ENCODE assay signal across 23 cellular contexts in genomic region chr18:8262221-8262620, GRCh38.
"Had no signal": no experiment of that assay in that cellular context is flagged by ENCODE, and none has a peak within 500 bp of the region (broad histone marks: within the 10 kb centered on the region; RNA-seq: fewer than 3 reads in every experiment).

No MANE protein-coding gene starts in this region.

- H3K4me1 Mint-ChIP-seq: activated T-helper 17 cell treated with anti-CD3 and anti-CD28 coated beads, Interleukin-2, amount 50 U/mL, for 72 hours; immature natural killer cell; naive thymus-derived CD8-positive, alpha-beta T cell had no signal

- H3K27ac ChIP-seq: adrenal gland, breast epithelium, coronary artery, epithelial cell of prostate, lower lobe of right lung, right lobe of liver, skin epidermis, tibial artery, WERI-Rb-1 had no signal

- H3K9me3 ChIP-seq: adrenal gland, breast epithelium, lower lobe of right lung, right lobe of liver, tibial artery had no signal

- H3K4me3 ChIP-seq: adrenal gland, breast epithelium, coronary artery, lower lobe of right lung, right lobe of liver, skin epidermis, tibial artery had no signal

- DNase-seq: activated CD4-positive, alpha-beta T cell treated with anti-CD3 and anti-CD28 coated beads for 1 hour; activated CD4-positive, alpha-beta T cell treated with anti-CD3 and anti-CD28 coated beads, Interleukin-2, amount 50 U/mL, for 1 hour; activated CD8-positive, alpha-beta T cell treated with anti-CD3 and anti-CD28 coated beads, Interleukin-2, amount 10 ng/mL, durations not matched to agents 7 days and 5 days; activated naive CD4-positive, alpha-beta T cell; activated T-cell treated with anti-CD3 and anti-CD28 coated beads, Interleukin-2, amount 50 U/mL, for 1 hour; adrenal gland; cerebellar nuclear complex; immature natural killer cell; lower lobe of right lung; naive thymus-derived CD8-positive, alpha-beta T cell; right lobe of liver; stimulated activated CD4-positive, alpha-beta T cell treated with anti-CD3 and anti-CD28 coated beads, Interleukin-1b, Interleukin-23, amount 100 ng/mL, for 48 hours; T-helper 1 cell; tibial artery; WERI-Rb-1 had no signal

- H3K36me3 ChIP-seq: adrenal gland, breast epithelium, right lobe of liver, WERI-Rb-1 had no signal

- H3K4me1 ChIP-seq: breast epithelium, lower lobe of right lung, tibial artery had no signal

- H3K36me3 Mint-ChIP-seq: activated naive CD8-positive, alpha-beta T cell; naive thymus-derived CD8-positive, alpha-beta T cell had no signal

- ATAC-seq: activated CD8-positive, alpha-beta T cell treated with anti-CD3 and anti-CD28 coated beads, Interleukin-2, amount 10 ng/mL, durations not matched to agents 7 days and 5 days; activated T-helper 17 cell treated with anti-CD3 and anti-CD28 coated beads, Interleukin-2, amount 50 U/mL, for 72 hours; left lobe of liver; lower lobe of right lung; naive thymus-derived CD8-positive, alpha-beta T cell; right lobe of liver had no signal

- H3K9me3 Mint-ChIP-seq: activated T-helper 17 cell treated with anti-CD3 and anti-CD28 coated beads, Interleukin-2, amount 50 U/mL, for 72 hours; stimulated activated naive CD8-positive, alpha-beta T cell treated with anti-CD3 and anti-CD28 coated beads, Interleukin-15, Interleukin-2, amounts not matched to agents 100 ng/mL and 50 ng/mL, for 24 hours had no signal

- H3K27me3 ChIP-seq: adrenal gland, breast epithelium, right lobe of liver, tibial artery had no signal

- H3K4me3 Mint-ChIP-seq: activated CD8-positive, alpha-beta T cell treated with anti-CD3 and anti-CD28 coated beads, Interleukin-2, amount 10 ng/mL, durations not matched to agents 7 days and 5 days; activated naive CD8-positive, alpha-beta T cell; activated T-helper 17 cell treated with anti-CD3 and anti-CD28 coated beads, Interleukin-2, amount 50 U/mL, for 72 hours; immature natural killer cell; naive thymus-derived CD8-positive, alpha-beta T cell; stimulated activated naive CD8-positive, alpha-beta T cell treated with anti-CD3 and anti-CD28 coated beads, Interleukin-15, Interleukin-2, amounts not matched to agents 100 ng/mL and 50 ng/mL, for 24 hours had no signal

- H3K27ac Mint-ChIP-seq: activated CD8-positive, alpha-beta T cell treated with anti-CD3 and anti-CD28 coated beads, Interleukin-2, amount 10 ng/mL, durations not matched to agents 7 days and 5 days; activated naive CD8-positive, alpha-beta T cell; activated T-helper 17 cell treated with anti-CD3 and anti-CD28 coated beads, Interleukin-2, amount 50 U/mL, for 72 hours; immature natural killer cell; naive thymus-derived CD8-positive, alpha-beta T cell; stimulated activated naive CD8-positive, alpha-beta T cell treated with anti-CD3 and anti-CD28 coated beads, Interleukin-15, Interleukin-2, amounts not matched to agents 100 ng/mL and 50 ng/mL, for 24 hours had no signal

- H3K27me3 Mint-ChIP-seq: activated T-helper 17 cell treated with anti-CD3 and anti-CD28 coated beads, Interleukin-2, amount 50 U/mL, for 72 hours; stimulated activated naive CD8-positive, alpha-beta T cell treated with anti-CD3 and anti-CD28 coated beads, Interleukin-15, Interleukin-2, amounts not matched to agents 100 ng/mL and 50 ng/mL, for 24 hours had no signal
